In the genomic region with DNA sequence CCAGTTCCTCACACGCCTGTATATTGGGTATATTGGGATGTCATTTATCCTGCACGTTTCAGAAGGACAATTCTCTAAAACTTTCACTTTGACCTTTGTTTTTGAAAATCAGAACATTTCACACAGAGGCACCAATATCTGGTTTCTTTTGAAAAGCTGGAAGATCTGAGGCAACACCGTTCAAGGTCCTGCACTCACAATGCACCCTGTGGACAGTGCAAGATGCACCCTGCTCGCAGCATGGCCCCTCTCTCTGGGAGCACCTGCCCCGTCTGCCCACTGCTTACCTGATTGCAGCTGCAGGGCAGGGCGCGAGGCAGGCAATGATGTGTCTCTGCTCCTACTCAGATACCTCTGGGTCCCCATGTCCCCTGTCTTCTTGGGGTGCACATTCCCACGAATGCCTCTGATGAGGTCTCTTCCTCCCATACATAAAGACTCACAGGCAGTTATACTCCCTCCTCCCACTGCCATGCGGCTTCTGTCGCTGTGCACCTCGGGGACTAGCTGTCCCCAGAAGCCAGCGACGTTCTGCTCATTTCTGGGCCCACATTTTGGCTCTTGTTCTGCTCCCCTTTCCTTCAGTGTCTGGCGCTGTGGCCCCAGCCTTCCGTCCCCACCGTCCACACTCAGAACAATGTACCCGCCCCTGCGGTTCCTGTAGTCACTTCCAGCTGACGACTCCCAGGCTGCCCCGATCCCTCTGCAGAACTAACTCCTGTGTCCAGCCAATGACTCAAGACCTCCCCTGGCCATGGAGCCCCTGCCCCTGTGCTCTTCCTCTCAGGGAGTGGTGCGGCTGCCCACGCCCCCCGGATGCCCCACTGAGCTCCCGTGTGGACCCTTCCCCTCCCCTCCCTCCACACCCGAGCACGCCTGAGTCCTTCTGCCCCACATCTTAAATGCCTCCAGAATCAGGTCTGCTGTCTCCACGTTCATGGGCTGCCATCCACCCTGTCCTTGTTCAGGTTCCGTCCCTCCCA, we compare ENCODE assay signal across 2 cellular contexts.
TF ChIP-seq lines count a peak whose summit lies in the region.

Gene OR6B3, minus strand, starts transcription at position 349 of the 983 bp plus-strand sequence.

TF ChIP-seq in A549, 52 proteins besides CTCF, POLR2A, EP300 and RAD21 (continued from another document):
- TF ChIP-seq USF2 (IDR thresholded peaks at IDR 0.05): no peak
- TF ChIP-seq HDAC2 (IDR thresholded peaks at IDR 0.05): no peak
- TF ChIP-seq HOXA7 (CRISPR knock-in tag; IDR thresholded peaks at IDR 0.05): no peak
- no peak for TF ChIP-seq TFCP2L1 (CRISPR knock-in tag; IDR thresholded peaks at IDR 0.05)

TF ChIP-seq in HCT116, 20 proteins besides CTCF, POLR2A, EP300 and RAD21 (continued from another document):
- no peak for TF ChIP-seq ZBTB33 (IDR thresholded peaks at IDR 0.05; ENCODE audit: extremely low read depth, insufficient replicate concordance, low read length)
